9 cellular contexts compared by ENCODE assay signal in the genomic region with DNA sequence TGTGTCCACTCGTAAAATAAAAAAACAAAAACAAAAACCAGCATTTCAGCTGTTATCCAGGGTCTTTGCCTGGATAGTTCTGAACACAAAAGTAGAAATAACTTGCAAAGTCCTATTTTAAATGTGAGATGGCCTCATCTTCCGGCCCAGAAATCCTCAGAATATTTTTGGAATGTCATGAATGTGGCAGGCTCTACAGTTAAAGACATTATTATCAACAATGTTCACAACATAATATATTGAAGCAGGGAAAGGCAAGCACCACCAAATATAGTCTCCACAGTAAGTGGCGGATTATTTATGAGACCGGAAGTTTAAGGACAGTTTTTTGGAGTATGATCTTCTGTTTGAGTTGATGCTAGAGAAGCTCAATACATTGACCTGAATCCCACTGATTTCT. TPM values are rescaled to one million over a fixed set of nuclear protein-coding genes. Genes with fewer than 3 reads are reported as not detected.
A peak's percentile ranks its signal among the peaks of the same experiment; 100 is the strongest.
DNase-seq lines count a peak whose midpoint lies in the region; TF ChIP-seq lines count a peak whose summit lies in the region.
"Had no signal": no experiment of that assay in that cellular context is flagged by ENCODE, and none has a peak within 500 bp of the region (broad histone marks: within the 10 kb centered on the region; RNA-seq: fewer than 3 reads in every experiment).

No MANE protein-coding gene starts in this region.

- H3K36me3 ChIP-seq in HUES6 (ENCODE audit: control insufficient read depth, insufficient read depth, low read length) = no peaks in the 10 kb centered on the region
- no peaks in the 10 kb centered on the region for H3K36me3 ChIP-seq in breast epithelium

- no peak for TF ChIP-seq POLR2A in breast epithelium (IDR thresholded peaks at IDR 0.05)

- H3K27ac ChIP-seq in HUES6 (ENCODE audit: low read depth, low read length) = peak overlapping the region; percentile 99; the same call in 1 of the 2 replicates
- H3K27ac ChIP-seq in breast epithelium = peak overlapping the region; percentile 95 to 96

- H3K9me3 ChIP-seq in HUES6 (ENCODE audit: control insufficient read depth, insufficient read depth, low read depth, low read length) = no peaks in the 10 kb centered on the region
- H3K9me3 ChIP-seq in breast epithelium = no peaks in the 10 kb centered on the region

- TF ChIP-seq CTCF in AG04449 (IDR thresholded peaks at IDR 0.05; ENCODE audit: insufficient read depth, low read length, missing control alignments) (no peak), breast epithelium (IDR thresholded peaks at IDR 0.05) (no peak)

- peak overlapping the region; percentile 97 for H3K9ac ChIP-seq in HUES6 (ENCODE audit: low read length)

- H3K4me3 ChIP-seq in AG04449 (ENCODE audit: low read depth, low read length) = peak overlapping the region; percentile 84
- H3K4me3 ChIP-seq in HUES6 (ENCODE audit: low read depth, low read length) = peak overlapping the region; percentile 82
- H3K4me3 ChIP-seq in breast epithelium = peak overlapping the region in 1 of 3 donors; percentile 91

- intact Hi-C loops in breast epithelium (cut with DNase I; ENCODE audit: low total_unique reads) = no loop called here

- POLR2A ChIA-PET in AG04449 (lab: Yijun Ruan, JAX) = interaction anchor here (1.0 to 3.8 kb wide), 4 partner anchors 8 to 32 kb away, joined by 3 to 24 read pairs (median 5); no protein-coding TSS in a partner anchor

- CTCF ChIA-PET in AG04449 (lab: Yijun Ruan, JAX) = interaction anchor here (1.0 to 1.2 kb wide), 3 partner anchors 30 to 72 kb away, joined by 3 to 5 read pairs (median 3); no protein-coding TSS in a partner anchor

- DNase-seq in AG04449 (ENCODE audit: low read depth, low spot score) = no peak
- DNase-seq in breast epithelium (ENCODE audit: low spot score in 2 of 2) = no peak
- DNase-seq in myocyte (ENCODE audit: low read depth) = peak; percentile 44
- DNase-seq in pons (ENCODE audit: low spot score) = no peak
- no peak for DNase-seq in NCI-H446 (lab: John Stamatoyannopoulos, UW)
- no peak for DNase-seq in NCI-H2081 (lab: John Stamatoyannopoulos, UW)
- no peak for DNase-seq in AML-193 (lab: John Stamatoyannopoulos, UW)
- DNase-seq: activated CD4-positive, alpha-beta T cell treated with anti-CD3 and anti-CD28 coated beads, Interleukin-2, amount 50 U/mL, for 4 hours had no signal

- H3K4me1 ChIP-seq in HUES6 (ENCODE audit: control insufficient read depth, insufficient read depth, low read length) (peaks cover 23% of the 10 kb centered on the region), breast epithelium (peaks cover 2 to 13% of the 10 kb centered on the region in 2 donors)

- H3K27me3 ChIP-seq in HUES6 (ENCODE audit: control insufficient read depth, insufficient read depth, low read length) = peaks cover 15% of the 10 kb centered on the region
- no peaks in the 10 kb centered on the region for H3K27me3 ChIP-seq in breast epithelium

RNA-seq across cellular contexts. Expression of gene C1orf198, which starts 1.2 kb away (rescaled TPM):
- total RNA-seq in breast epithelium (100 to 1,000 TPM in 2 of 3 donors, 10 to 100 TPM in 1; 63.6 to 138 (median 124) TPM), myocyte (100 and 168 TPM in 2 replicates)
- 168 TPM for polyA plus RNA-seq in myocyte (2012)
